10 cellular contexts compared by ENCODE assay signal in genomic region chr1:27031235-27032118, GRCh38. TPM values are rescaled to one million over a fixed set of nuclear protein-coding genes. Genes with fewer than 3 reads are reported as not detected.
DNase-seq lines count a peak whose midpoint lies in the region; ATAC-seq and TF ChIP-seq lines count a peak whose summit lies in the region.
"Had no signal": no experiment of that assay in that cellular context is flagged by ENCODE, and none has a peak within 500 bp of the region (broad histone marks: within the 10 kb centered on the region; RNA-seq: fewer than 3 reads in every experiment).

No MANE protein-coding gene starts in this region.

- H3K27me3 Mint-ChIP-seq in MCF 10A (ENCODE audit: insufficient read depth, unreplicated experiment) = no peaks in the 10 kb centered on the region
- no peaks in the 10 kb centered on the region for H3K27me3 Mint-ChIP-seq in activated naive CD4-positive, alpha-beta T cell treated with anti-CD3 and anti-CD28 coated beads for 36 hours (ENCODE audit: low read depth)

- peak overlapping the region; percentile 27 for H3K4me3 ChIP-seq in smooth muscle cell

- 32% methylated on average over 36 of the region's 43 CpGs for WGBS in smooth muscle cell (ENCODE audit: low lambda C conversion rate)

- H3K4me1 ChIP-seq in smooth muscle cell (ENCODE audit: low read depth) = peaks cover 20% of the 10 kb centered on the region

- H3K4me3 Mint-ChIP-seq in MCF 10A (ENCODE audit: unreplicated experiment) = peak overlapping the region; percentile 48
- no peak overlapping the region for H3K4me3 Mint-ChIP-seq in activated naive CD4-positive, alpha-beta T cell treated with anti-CD3 and anti-CD28 coated beads for 36 hours
- H3K4me3 Mint-ChIP-seq: T-cell had no signal

- H3K27me3 ChIP-seq in smooth muscle cell (ENCODE audit: low read depth) = no peaks in the 10 kb centered on the region

- H3K36me3 ChIP-seq in smooth muscle cell (ENCODE audit: low read depth) = no peaks in the 10 kb centered on the region

- H3K4me2 ChIP-seq in smooth muscle cell = peak overlapping the region; percentile 56

- H2AFZ ChIP-seq in smooth muscle cell (ENCODE audit: low read depth) = peak overlapping the region; percentile 70

- no peaks in the 10 kb centered on the region for H3K36me3 Mint-ChIP-seq in MCF 10A (ENCODE audit: insufficient read depth, unreplicated experiment)
- no peaks in the 10 kb centered on the region for H3K36me3 Mint-ChIP-seq in activated naive CD4-positive, alpha-beta T cell treated with anti-CD3 and anti-CD28 coated beads for 36 hours (ENCODE audit: low read depth)
- H3K36me3 Mint-ChIP-seq: T-cell had no signal

- no peak for ATAC-seq in HG03442 (IDR thresholded peaks at IDR 0.05; ENCODE audit: unreplicated experiment)

- no TSS peak for BruUV-seq in MCF 10A (replicated peaks; lab: Mats Ljungman, UMichigan)

- no peaks in the 10 kb centered on the region for H3K9me3 Mint-ChIP-seq in MCF 10A (ENCODE audit: unreplicated experiment)
- H3K9me3 Mint-ChIP-seq in activated naive CD4-positive, alpha-beta T cell treated with anti-CD3 and anti-CD28 coated beads for 36 hours = no peaks in the 10 kb centered on the region
- H3K9me3 Mint-ChIP-seq: T-cell had no signal

- POLR2A ChIA-PET in MCF 10A (lab: Yijun Ruan, JAX) = interaction anchor here (1.0 to 11.5 kb wide), 5 partner anchors 14 to 216 kb away, joined by 3 to 160 read pairs (median 6); partner anchors contain the start of genes TENT5B and TRNP1

- H3K27ac ChIP-seq in smooth muscle cell (ENCODE audit: low read depth) = peak overlapping the region; percentile 60

- CTCF ChIA-PET in MCF 10A (lab: Yijun Ruan, JAX) = interaction anchor here (0.7 to 7.5 kb wide), 3 partner anchors 14 to 1589 kb away, joined by 3 to 58 read pairs (median 27); no protein-coding TSS in a partner anchor
- CTCF ChIA-PET in activated naive CD4-positive, alpha-beta T cell treated with anti-CD3 and anti-CD28 coated beads for 36 hours (lab: Charles Lee) = interaction anchor here (0.6 to 3.8 kb wide), 3 partner anchors 14 to 561 kb away, joined by 3 to 22 read pairs (median 3); no protein-coding TSS in a partner anchor

- no peak for TF ChIP-seq CTCF in MCF 10A (IDR thresholded peaks at IDR 0.05; ENCODE audit: unreplicated experiment)
- TF ChIP-seq CTCF in smooth muscle cell (IDR thresholded peaks at IDR 0.05; ENCODE audit: borderline replicate concordance, insufficient read depth, poor library complexity, severe bottlenecking) = no peak

- H3K9me3 ChIP-seq in smooth muscle cell (replicated peaks; ENCODE audit: low read depth) = no peaks in the 10 kb centered on the region

- H3K79me2 ChIP-seq in smooth muscle cell (ENCODE audit: low read depth) = no peaks in the 10 kb centered on the region

- peak; percentile 35 to 44 for DNase-seq in SHP77 (lab: John Stamatoyannopoulos, UW)
- no peak for DNase-seq in SHP77 treated with DMSO at 0.1 percent for 48 hours (lab: John Stamatoyannopoulos, UW)
- DNase-seq in MCF 10A (ENCODE audit: unreplicated experiment) = peak; percentile 89
- peak; percentile 76 for DNase-seq in iPS-NIHi7 (ENCODE audit: extremely low spot score)
- peak; percentile 56 for DNase-seq in smooth muscle cell (lab: John Stamatoyannopoulos, UW; ENCODE audit: unreplicated experiment)
- no peak for DNase-seq in DMS79 treated with DMSO at 0.1 percent for 48 hours (lab: John Stamatoyannopoulos, UW)
- no peak for DNase-seq in activated naive CD4-positive, alpha-beta T cell treated with anti-CD3 and anti-CD28 coated beads for 36 hours
- DNase-seq: DND-41, T-cell had no signal

- H3F3A ChIP-seq in smooth muscle cell (ENCODE audit: low read depth) = peaks cover 5% of the 10 kb centered on the region

- H4K20me1 ChIP-seq in smooth muscle cell (ENCODE audit: low read depth) = no peaks in the 10 kb centered on the region

- peak overlapping the region; percentile 85 for H3K27ac Mint-ChIP-seq in MCF 10A (ENCODE audit: low read depth, unreplicated experiment)
- no peak overlapping the region for H3K27ac Mint-ChIP-seq in activated naive CD4-positive, alpha-beta T cell treated with anti-CD3 and anti-CD28 coated beads for 36 hours
- H3K27ac Mint-ChIP-seq: T-cell had no signal

- H3K9ac ChIP-seq in smooth muscle cell (ENCODE audit: low read depth) = no peak overlapping the region

- intact Hi-C loops in MCF 10A (cut with micrococcal nuclease) = loop anchor here (1.0 kb wide), 2 partner anchors 19 to 32 kb away; partner anchors contain the start of gene TENT5B
- intact Hi-C loops in activated naive CD4-positive, alpha-beta T cell treated with anti-CD3 and anti-CD28 coated beads for 36 hours (cut with micrococcal nuclease) = no loop called here

- H3K4me1 Mint-ChIP-seq in MCF 10A (ENCODE audit: insufficient read depth, unreplicated experiment) = peaks cover 25% of the 10 kb centered on the region
- H3K4me1 Mint-ChIP-seq in activated naive CD4-positive, alpha-beta T cell treated with anti-CD3 and anti-CD28 coated beads for 36 hours (ENCODE audit: low read depth) = no peaks in the 10 kb centered on the region

RNA-seq across cellular contexts. Expression of gene TENT5B, which starts 18.8 kb away (rescaled TPM):
- total RNA-seq in MCF 10A (2022) (27.8 and 33.7 TPM in 2 replicates), smooth muscle cell (8.5 and 11.0 TPM in 2 replicates)
- polyA plus RNA-seq in smooth muscle cell = 12.7 and 24.8 TPM in 2 replicates
- total RNA-seq in activated naive CD4-positive, alpha-beta T cell treated with anti-CD3 and anti-CD28 coated beads for 36 hours = not detected

RNA-seq across cellular contexts. Expression of gene TRNP1, which starts 38.0 kb away (rescaled TPM):
- 56.3 and 59.2 TPM in 2 replicates for total RNA-seq in MCF 10A (2022)
- 4.4 and 14.1 TPM in 2 replicates for total RNA-seq in smooth muscle cell
- polyA plus RNA-seq in smooth muscle cell = 18.6 and 19.9 TPM in 2 replicates
- under 1 TPM; 0.20 to 0.43 TPM for total RNA-seq in activated naive CD4-positive, alpha-beta T cell treated with anti-CD3 and anti-CD28 coated beads for 36 hours

Comparison
In these comparisons a context has a peak if more than half of its experiments do, and no peak if none do; other contexts are left out.
1. DNase-seq: peak in SHP77 (2 of 2), MCF 10A (single experiment), iPS-NIHi7 (single experiment) and smooth muscle cell (single experiment); none in SHP77 treated with DMSO at 0.1 percent for 48 hours (single experiment), DMS79 treated with DMSO at 0.1 percent for 48 hours (single experiment) and activated naive CD4-positive, alpha-beta T cell treated with anti-CD3 and anti-CD28 coated beads for 36 hours (single experiment).